1 cellular context compared by ENCODE assay signal in genomic region chr1:50968021-50968883, GRCh38.
TF ChIP-seq lines count a peak whose summit lies in the region.

No MANE protein-coding gene starts in this region.

TF ChIP-seq in HEK293, 187 proteins besides CTCF, POLR2A, EP300 and RAD21 (continued from another document and continues in another):
- TF ChIP-seq ZNF148 (tag by site-specific recombination; IDR thresholded peaks at IDR 0.05; ENCODE audit: borderline replicate concordance) (no peak), ZNF394 (tag by site-specific recombination; IDR thresholded peaks at IDR 0.05; ENCODE audit: borderline replicate concordance) (peak; percentile 47; the same call in 1 of the 2 replicates), ELK4 (IDR thresholded peaks at IDR 0.05; ENCODE audit: borderline replicate concordance, low read depth, low read length) (no peak), ZBTB7A (tag by site-specific recombination; IDR thresholded peaks at IDR 0.05; ENCODE audit: low read depth) (no peak), ZNF311 (tag by site-specific recombination; IDR thresholded peaks at IDR 0.05; ENCODE audit: borderline replicate concordance) (no peak), ZNF335 (tag by site-specific recombination; conservative IDR thresholded peaks at IDR 0.05) (peak; percentile 93), PRDM2 (tag by site-specific recombination; IDR thresholded peaks at IDR 0.05; ENCODE audit: borderline replicate concordance) (no peak), HOXC10 (CRISPR knock-in tag; IDR thresholded peaks at IDR 0.05) (no peak), ZEB2 (tag by site-specific recombination; IDR thresholded peaks at IDR 0.05) (peak; percentile 69), ZNF747 (tag by site-specific recombination; IDR thresholded peaks at IDR 0.05) (no peak), ZNF10 (tag by site-specific recombination; IDR thresholded peaks at IDR 0.05) (no peak), ZNF585B (tag by site-specific recombination; IDR thresholded peaks at IDR 0.05) (no peak), ZNF707 (tag by site-specific recombination; IDR thresholded peaks at IDR 0.05) (no peak), OVOL3 (tag by site-specific recombination; IDR thresholded peaks at IDR 0.05) (no peak), IKZF3 (tag by site-specific recombination; IDR thresholded peaks at IDR 0.05) (peak; percentile 94), ZNF776 (tag by site-specific recombination; IDR thresholded peaks at IDR 0.05; ENCODE audit: borderline replicate concordance) (no peak), ZNF677 (tag by site-specific recombination; IDR thresholded peaks at IDR 0.05) (no peak), BCL11B (tag by site-specific recombination; IDR thresholded peaks at IDR 0.05; ENCODE audit: low read depth) (0 out of 2 replicates have a peak, but pooled peaks have one; percentile 14), TRIM28 (IDR thresholded peaks at IDR 0.05; ENCODE audit: borderline replicate concordance, low read length) (no peak), ZNF354C (tag by site-specific recombination; IDR thresholded peaks at IDR 0.05; ENCODE audit: borderline replicate concordance, low read depth) (no peak), ZNF169 (tag by site-specific recombination; IDR thresholded peaks at IDR 0.05) (no peak), ZNF488 (tag by site-specific recombination; IDR thresholded peaks at IDR 0.05) (no peak), KLF10 (tag by site-specific recombination; IDR thresholded peaks at IDR 0.05) (peak; percentile 100), KLF1 (tag by site-specific recombination; IDR thresholded peaks at IDR 0.05) (peak; percentile 65), ZNF223 (tag by site-specific recombination; IDR thresholded peaks at IDR 0.05) (no peak), FEZF1 (tag by site-specific recombination; IDR thresholded peaks at IDR 0.05) (no peak), ZNF175 (tag by site-specific recombination; IDR thresholded peaks at IDR 0.05) (no peak), ZBTB8A (tag by site-specific recombination; IDR thresholded peaks at IDR 0.05) (peak; percentile 93), ZNF843 (tag by site-specific recombination; IDR thresholded peaks at IDR 0.05) (peak; percentile 54), ZFP69B (tag by site-specific recombination; IDR thresholded peaks at IDR 0.05) (peak; percentile 12), ZNF580 (tag by site-specific recombination; IDR thresholded peaks at IDR 0.05) (no peak), KLF17 (tag by site-specific recombination; IDR thresholded peaks at IDR 0.05) (no peak; the same call in 1 of the 2 replicates), ZNF202 (tag by site-specific recombination; IDR thresholded peaks at IDR 0.05; ENCODE audit: borderline replicate concordance) (no peak), ZNF701 (tag by site-specific recombination; IDR thresholded peaks at IDR 0.05) (no peak), PATZ1 (tag by site-specific recombination; IDR thresholded peaks at IDR 0.05) (peak; percentile 89), ZSCAN30 (tag by site-specific recombination; IDR thresholded peaks at IDR 0.05) (peak; percentile 57; the same call in 1 of the 2 replicates), MYNN (tag by site-specific recombination; IDR thresholded peaks at IDR 0.05; ENCODE audit: borderline replicate concordance) (0 out of 2 replicates have a peak, but pooled peaks have one; percentile 13), ZSCAN5A (tag by site-specific recombination; IDR thresholded peaks at IDR 0.05) (0 out of 2 replicates have a peak, but pooled peaks have one; percentile 33), SCRT2 (tag by site-specific recombination; IDR thresholded peaks at IDR 0.05) (peak; percentile 13; the same call in 1 of the 2 replicates), ZNF658 (tag by site-specific recombination; IDR thresholded peaks at IDR 0.05) (no peak), ZNF629 (tag by site-specific recombination; IDR thresholded peaks at IDR 0.05) (peak; percentile 9), SETDB1 (IDR thresholded peaks at IDR 0.05; ENCODE audit: insufficient read length, low read length) (no peak), INSM2 (tag by site-specific recombination; IDR thresholded peaks at IDR 0.05) (no peak; the same call in 1 of the 2 replicates), ZNF184 (tag by site-specific recombination; IDR thresholded peaks at IDR 0.05) (0 out of 2 replicates have a peak, but pooled peaks have one; percentile 25)
